In the genomic region with DNA sequence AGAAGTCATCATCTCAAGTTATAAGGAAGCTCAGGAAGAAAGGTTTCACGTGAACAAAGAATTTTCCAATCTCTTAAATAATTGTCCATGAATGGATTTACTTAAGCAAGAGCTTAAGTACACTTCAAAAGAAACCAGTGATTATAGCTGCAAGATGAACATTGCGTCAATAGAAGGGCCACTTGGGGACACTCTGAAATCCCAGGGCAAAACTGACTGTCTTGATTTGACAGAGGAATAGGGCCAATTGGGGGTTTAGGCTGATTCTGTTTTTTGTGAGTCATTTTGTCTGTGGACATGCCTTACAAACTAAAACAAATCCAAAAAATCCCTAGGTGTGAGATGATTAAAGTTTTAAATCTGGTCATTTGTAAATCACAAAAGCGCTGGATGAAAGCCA, we compare ENCODE assay signal across 25 cellular contexts.
"Had no signal": no experiment of that assay in that cellular context is flagged by ENCODE, and none has a peak within 500 bp of the region (broad histone marks: within the 10 kb centered on the region; RNA-seq: fewer than 3 reads in every experiment).

No MANE protein-coding gene starts in this region.

- H3K4me3 ChIP-seq: breast epithelium, colonic mucosa, esophagus squamous epithelium, left ventricle myocardium inferior, sigmoid colon, smooth muscle cell, uterus had no signal

- H3K4me1 ChIP-seq: breast epithelium, colonic mucosa, esophagus squamous epithelium, left ventricle myocardium inferior, sigmoid colon, uterus had no signal

- H3K36me3 Mint-ChIP-seq: activated CD4-positive, alpha-beta memory T cell treated with anti-CD3 and anti-CD28 coated beads for 36 hours; activated naive CD8-positive, alpha-beta T cell treated with anti-CD3 and anti-CD28 coated beads, Interleukin-2, amount 10 ng/mL, durations not matched to agents 7 days and 5 days; mesothelial cell of epicardium; natural killer cell; stimulated activated naive B cell treated with anti-CD40 and anti-IgM and Interleukin-4, amounts not matched to agents 10 μg/mL and 1 μg/mL and 100 μg/mL, for 72 hours had no signal

- H3K4me2 ChIP-seq: smooth muscle cell had no signal

- H3K27me3 Mint-ChIP-seq: progenitor cell of endocrine pancreas; stimulated activated naive B cell treated with anti-CD40 and anti-IgM and Interleukin-4, amounts not matched to agents 10 μg/mL and 1 μg/mL and 100 μg/mL, for 72 hours had no signal

- H3K4me3 Mint-ChIP-seq: activated CD4-positive, alpha-beta memory T cell treated with anti-CD3 and anti-CD28 coated beads for 36 hours; activated naive CD4-positive, alpha-beta T cell treated with anti-CD3 and anti-CD28 coated beads for 36 hours; activated naive CD8-positive, alpha-beta T cell treated with anti-CD3 and anti-CD28 coated beads, Interleukin-2, amount 10 ng/mL, durations not matched to agents 7 days and 5 days; activated T-cell treated with anti-CD3 and anti-CD28 coated beads, Interleukin-2, amount 50 U/mL, for 72 hours; mesothelial cell of epicardium; natural killer cell; stimulated activated naive B cell treated with anti-CD40 and anti-IgM and Interleukin-4, amounts not matched to agents 10 μg/mL and 1 μg/mL and 100 μg/mL, for 72 hours had no signal

- DNase-seq: activated CD4-positive, alpha-beta memory T cell treated with anti-CD3 and anti-CD28 coated beads for 36 hours; activated CD4-positive, alpha-beta T cell treated with anti-CD3 and anti-CD28 coated beads for 4 hours; activated CD4-positive, CD25-positive, alpha-beta regulatory T cell; activated effector memory CD4-positive, alpha-beta T cell treated with Interleukin-2 at 50 U/mL for 16 hours; activated naive CD4-positive, alpha-beta T cell treated with anti-CD3 and anti-CD28 coated beads for 36 hours; activated naive CD8-positive, alpha-beta T cell treated with anti-CD3 and anti-CD28 coated beads, Interleukin-2, amount 10 ng/mL, durations not matched to agents 7 days and 5 days; activated T-cell treated with anti-CD3 and anti-CD28 coated beads, Interleukin-2, amount 50 U/mL, for 72 hours; amniotic stem cell; colonic mucosa; esophagus squamous epithelium; hippocampal formation; kidney glomerular epithelial cell; left ventricle myocardium inferior; natural killer cell; retina; sigmoid colon; stimulated activated CD4-positive, alpha-beta T cell treated with anti-CD3 and anti-CD28 coated beads, Interleukin-15, amount 100 ng/mL, for 24 hours; stimulated activated CD8-positive, alpha-beta memory T cell treated with anti-CD3 and anti-CD28 coated beads, Interleukin-4, amount 100 ng/mL, for 48 hours; stimulated activated naive B cell treated with anti-CD40 and anti-IgM and Interleukin-4, amounts not matched to agents 10 μg/mL and 1 μg/mL and 100 μg/mL, for 72 hours; trophoblast cell; uterus had no signal

- H3K27ac Mint-ChIP-seq: activated CD4-positive, alpha-beta memory T cell treated with anti-CD3 and anti-CD28 coated beads for 36 hours; activated naive CD4-positive, alpha-beta T cell treated with anti-CD3 and anti-CD28 coated beads for 36 hours; activated naive CD8-positive, alpha-beta T cell treated with anti-CD3 and anti-CD28 coated beads, Interleukin-2, amount 10 ng/mL, durations not matched to agents 7 days and 5 days; activated T-cell treated with anti-CD3 and anti-CD28 coated beads, Interleukin-2, amount 50 U/mL, for 72 hours; mesothelial cell of epicardium; natural killer cell; progenitor cell of endocrine pancreas; stimulated activated naive B cell treated with anti-CD40 and anti-IgM and Interleukin-4, amounts not matched to agents 10 μg/mL and 1 μg/mL and 100 μg/mL, for 72 hours had no signal

- H3K9me3 Mint-ChIP-seq: activated CD4-positive, alpha-beta memory T cell treated with anti-CD3 and anti-CD28 coated beads for 36 hours; activated naive CD4-positive, alpha-beta T cell treated with anti-CD3 and anti-CD28 coated beads for 36 hours; activated naive CD8-positive, alpha-beta T cell treated with anti-CD3 and anti-CD28 coated beads, Interleukin-2, amount 10 ng/mL, durations not matched to agents 7 days and 5 days; mesothelial cell of epicardium had no signal

- H3K27ac ChIP-seq: breast epithelium, colonic mucosa, esophagus squamous epithelium, left ventricle myocardium inferior, sigmoid colon, uterus had no signal

- ATAC-seq: activated T-cell treated with anti-CD3 and anti-CD28 coated beads, Interleukin-2, amount 50 U/mL, for 72 hours; natural killer cell; stimulated activated naive B cell treated with anti-CD40 and anti-IgM and Interleukin-4, amounts not matched to agents 10 μg/mL and 1 μg/mL and 100 μg/mL, for 72 hours had no signal

- H3K36me3 ChIP-seq: breast epithelium, colonic mucosa, esophagus squamous epithelium, left ventricle myocardium inferior, sigmoid colon, uterus had no signal

- H3K27me3 ChIP-seq: breast epithelium, colonic mucosa, sigmoid colon had no signal

- H3K4me1 Mint-ChIP-seq: activated naive CD8-positive, alpha-beta T cell treated with anti-CD3 and anti-CD28 coated beads, Interleukin-2, amount 10 ng/mL, durations not matched to agents 7 days and 5 days; natural killer cell; stimulated activated naive B cell treated with anti-CD40 and anti-IgM and Interleukin-4, amounts not matched to agents 10 μg/mL and 1 μg/mL and 100 μg/mL, for 72 hours had no signal
